In genomic region chr17:57215317-57215716, GRCh38 we compare ENCODE assay signal across 17 cellular contexts. TPM values are rescaled to one million over a fixed set of nuclear protein-coding genes. Genes with fewer than 3 reads are reported as not detected.
DNase-seq lines count a peak whose midpoint lies in the region; ATAC-seq and TF ChIP-seq lines count a peak whose summit lies in the region.
"Had no signal": no experiment of that assay in that cellular context is flagged by ENCODE, and none has a peak within 500 bp of the region (broad histone marks: within the 10 kb centered on the region; RNA-seq: fewer than 3 reads in every experiment).

No MANE protein-coding gene starts in this region.

- no peak overlapping the region for H2BK20ac ChIP-seq in H9 (ENCODE audit: low read depth, low read length, poor library complexity, severe bottlenecking)

- no peaks in the 10 kb centered on the region for H3K36me3 ChIP-seq in breast epithelium
- H3K36me3 ChIP-seq in hepatocyte (replicated peaks; ENCODE audit: insufficient read depth, low read depth) = no peaks in the 10 kb centered on the region
- H3K36me3 ChIP-seq: neutrophil had no signal

- H3K4me1 ChIP-seq in breast epithelium (no peaks in the 10 kb centered on the region), hepatocyte (ENCODE audit: insufficient read depth) (no peaks in the 10 kb centered on the region), H9 (ENCODE audit: insufficient read depth, low read length) (no peaks in the 10 kb centered on the region)
- H3K4me1 ChIP-seq: body of pancreas had no signal

- H3K27me3 ChIP-seq in breast epithelium = no peaks in the 10 kb centered on the region
- H3K27me3 ChIP-seq in hepatocyte = no peaks in the 10 kb centered on the region
- H3K27me3 ChIP-seq in H9 (ENCODE audit: insufficient read depth, low read length) = no peaks in the 10 kb centered on the region
- H3K27me3 ChIP-seq: body of pancreas had no signal

- ATAC-seq in HG02763 (IDR thresholded peaks at IDR 0.05; ENCODE audit: unreplicated experiment) = no peak
- ATAC-seq: body of pancreas; effector memory CD8-positive, alpha-beta T cell had no signal

- no peak overlapping the region for H4K91ac ChIP-seq in H9 (ENCODE audit: insufficient read length, low read depth, low read length)

- no peak overlapping the region for H2BK120ac ChIP-seq in H9 (ENCODE audit: low read depth, low read length, poor library complexity, severe bottlenecking)

- peaks cover 0 to 9% of the 10 kb centered on the region in 2 experiments; a peak in 2 of 4 replicates for H3K4me1 Mint-ChIP-seq in H9
- H3K4me1 Mint-ChIP-seq: IgD-negative memory B cell had no signal

- H3K79me1 ChIP-seq in H9 (ENCODE audit: insufficient read depth, low read depth, low read length, poor library complexity, severe bottlenecking) = no peaks in the 10 kb centered on the region

- H3K4me2 ChIP-seq in hepatocyte (no peak overlapping the region), H9 (ENCODE audit: insufficient read depth, insufficient read length, low read length) (no peak overlapping the region)

- H3K9me3 ChIP-seq in breast epithelium (no peaks in the 10 kb centered on the region), hepatocyte (ENCODE audit: low read depth) (no peaks in the 10 kb centered on the region), H9 (ENCODE audit: control insufficient read depth, low read depth, low read length) (no peaks in the 10 kb centered on the region)
- H3K9me3 ChIP-seq: body of pancreas, neutrophil had no signal

- intact Hi-C loops in breast epithelium (cut with DNase I; ENCODE audit: low total_unique reads) = no loop called here

- H4K5ac ChIP-seq in H9 (ENCODE audit: insufficient read length, low read depth, low read length) = no peak overlapping the region

- TF ChIP-seq POLR2A in breast epithelium (IDR thresholded peaks at IDR 0.05) = no peak

- H2BK5ac ChIP-seq in H9 (ENCODE audit: insufficient read length, low read length) = no peak overlapping the region

- H3K23ac ChIP-seq in H9 (ENCODE audit: insufficient read length, low read depth, low read length) = no peak overlapping the region

- peak; percentile 8 for DNase-seq in SIG-M5 treated with dmso at 0.1 percent for 504 hours (lab: John Stamatoyannopoulos, UW; ENCODE audit: unreplicated experiment)
- no peak for DNase-seq in SIG-M5 (lab: John Stamatoyannopoulos, UW)
- DNase-seq in breast epithelium (ENCODE audit: low spot score in 2 of 2) = peak; percentile 55 to 65
- peak; percentile 36 for DNase-seq in hepatocyte (ENCODE audit: low spot score)
- DNase-seq in NCI-H526 (lab: John Stamatoyannopoulos, UW) = no peak
- no peak for DNase-seq in DMS 273 (lab: John Stamatoyannopoulos, UW; ENCODE audit: unreplicated experiment)
- no peak for DNase-seq in H9
- DNase-seq: activated CD4-positive, alpha-beta T cell treated with anti-CD3 and anti-CD28 coated beads, Interleukin-2, amount 50 U/mL, for 4 hours; COR-L47; effector memory CD8-positive, alpha-beta T cell; NCI-H524; T-helper 9 cell had no signal

- TF ChIP-seq CTCF in breast epithelium (IDR thresholded peaks at IDR 0.05) (no peak), hepatocyte (IDR thresholded peaks at IDR 0.05; ENCODE audit: poor library complexity) (no peak), H9 (conservative IDR thresholded peaks at IDR 0.05) (no peak)

- H2AFZ ChIP-seq in hepatocyte = no peak overlapping the region
- no peak overlapping the region for H2AFZ ChIP-seq in H9 (ENCODE audit: low read length)

- no peaks in the 10 kb centered on the region for H3K79me2 ChIP-seq in hepatocyte
- no peaks in the 10 kb centered on the region for H3K79me2 ChIP-seq in H9 (ENCODE audit: insufficient read depth, low read length)

- WGBS in hepatocyte (ENCODE audit: low lambda C conversion rate, missing lambda C conversion rate) = 69% methylated on average over 8 of the region's 8 CpGs
- WGBS in H9 (ENCODE audit: extremely low coverage, insufficient read length, low lambda C conversion rate) = no CpG with 5 or more reads among the region's 8 CpGs

- no peak overlapping the region for H3K27ac Mint-ChIP-seq in H9
- H3K27ac Mint-ChIP-seq: effector memory CD8-positive, alpha-beta T cell; IgD-negative memory B cell had no signal

- H2AK5ac ChIP-seq in H9 (ENCODE audit: insufficient read length, low read length) = no peak overlapping the region

- no peak overlapping the region for H3K9ac ChIP-seq in H9 (ENCODE audit: extremely low read depth, insufficient read length, low read length)

- H3K4ac ChIP-seq in H9 (ENCODE audit: low read depth, low read length) = no peak overlapping the region

- no peak overlapping the region for H3K14ac ChIP-seq in H9 (ENCODE audit: insufficient read depth, low read length)

- no peak overlapping the region for H2BK12ac ChIP-seq in H9 (ENCODE audit: insufficient read length, low read depth, low read length)

- H3K23me2 ChIP-seq in H9 (ENCODE audit: insufficient read length, low read depth, low read length, poor library complexity, severe bottlenecking) = no peaks in the 10 kb centered on the region

- H3K4me3 ChIP-seq in breast epithelium (peak overlapping the region in 2 of 3 donors; percentile 14 to 37), hepatocyte (no peak overlapping the region)
- H3K4me3 ChIP-seq: body of pancreas, lung had no signal

- 0 out of 2 replicates have a peak, but pooled peaks cover 1% of the 10 kb centered on the region for H3K27me3 Mint-ChIP-seq in H9 (ENCODE audit: low read depth)

- no peak overlapping the region for H3K18ac ChIP-seq in H9 (ENCODE audit: insufficient read length, low read depth, low read length)

- no peak overlapping the region for H3K4me3 Mint-ChIP-seq in H9
- H3K4me3 Mint-ChIP-seq: effector memory CD8-positive, alpha-beta T cell; IgD-negative memory B cell had no signal

- no peaks in the 10 kb centered on the region for H3K9me2 ChIP-seq in hepatocyte (replicated peaks; ENCODE audit: insufficient read depth)

- no peaks in the 10 kb centered on the region for H3K9me3 Mint-ChIP-seq in H9
- H3K9me3 Mint-ChIP-seq: effector memory CD8-positive, alpha-beta T cell had no signal

- H3K27ac ChIP-seq in breast epithelium (peak overlapping the region; percentile 59 to 64), hepatocyte (peak overlapping the region; percentile 40), H9 (ENCODE audit: insufficient read length, low read depth, low read length) (no peak overlapping the region)
- H3K27ac ChIP-seq: body of pancreas, neutrophil had no signal

- H4K8ac ChIP-seq in H9 (replicated peaks; ENCODE audit: insufficient read length, low read depth, low read length) = no peak overlapping the region

- no peak overlapping the region for H3T11ph ChIP-seq in H9 (ENCODE audit: low read length)

- no peak overlapping the region for H3K56ac ChIP-seq in H9 (ENCODE audit: insufficient read length, low read depth, low read length)

- H3K36me3 Mint-ChIP-seq in H9 (ENCODE audit: insufficient read depth in 1 of 3, low read depth in 3 of 3) = peaks cover 0 to 4% (median 2%) of the 10 kb centered on the region in 3 experiments; a peak in 1 of 7 replicates
- H3K36me3 Mint-ChIP-seq: IgD-negative memory B cell had no signal

- H4K20me1 ChIP-seq in hepatocyte (ENCODE audit: insufficient read depth, poor library complexity, severe bottlenecking) = no peaks in the 10 kb centered on the region
- H4K20me1 ChIP-seq in H9 (ENCODE audit: control insufficient read depth, insufficient read depth, insufficient read length) = no peaks in the 10 kb centered on the region

- no peak overlapping the region for H2BK15ac ChIP-seq in H9 (ENCODE audit: low read depth, low read length)

RNA-seq across cellular contexts. Expression of gene MSI2, which starts 41.0 kb away (rescaled TPM):
- total RNA-seq in breast epithelium = 10 to 100 TPM; 13.4 to 89.1 (median 71.1) TPM
- 57.3 and 60.6 TPM in 2 replicates for total RNA-seq in hepatocyte
- 14.3 and 16.1 TPM in 2 replicates for polyA plus RNA-seq in hepatocyte
- total RNA-seq in H9 (2021) = 82.6 and 98.5 TPM in 2 replicates

Comparison
In these comparisons a context has a peak if more than half of its experiments do, and no peak if none do; other contexts are left out.
1. DNase-seq: peak in SIG-M5 treated with dmso at 0.1 percent for 504 hours (single experiment), breast epithelium (2 of 2) and hepatocyte (single experiment); none in SIG-M5 (single experiment), NCI-H526 (0 of 2), DMS 273 (single experiment) and H9 (single experiment).